34 cellular contexts compared by ENCODE assay signal in genomic region chr3:146679191-146679590, GRCh38.
DNase-seq lines count a peak whose midpoint lies in the region; ATAC-seq and FAIRE-seq lines count a peak whose summit lies in the region.
"Had no signal": no experiment of that assay in that cellular context is flagged by ENCODE, and none has a peak within 500 bp of the region (broad histone marks: within the 10 kb centered on the region; RNA-seq: fewer than 3 reads in every experiment).

No MANE protein-coding gene starts in this region.

- H3K27ac ChIP-seq in right cardiac atrium (ENCODE audit: low read length): no peak overlapping the region
- H3K27ac ChIP-seq: 22Rv1; A549; BLaER1; BLaER1 treated with 17β-estradiol and CSF1 and Interleukin-3, amounts not matched to agents 10 nM and 100 nM; C4-2B had no signal

- no peaks in the 10 kb centered on the region for H3K4me1 ChIP-seq in right cardiac atrium (ENCODE audit: control insufficient read depth, insufficient read depth, low read length)
- H3K4me1 ChIP-seq: A549; BE2C; BLaER1; BLaER1 treated with 17β-estradiol and CSF1 and Interleukin-3, amounts not matched to agents 10 nM and 100 nM; Caco-2 had no signal

- in situ Hi-C loops in SK-MEL-5 (cut with HindIII; ENCODE audit: low pct_unique_long_range_greater_than_20kb, low sequenced_read_pairs): no loop called here

- H3K9me3 ChIP-seq in right cardiac atrium (ENCODE audit: control insufficient read depth, low read length): no peaks in the 10 kb centered on the region
- H3K9me3 ChIP-seq: A549; BE2C; BLaER1; BLaER1 treated with 17β-estradiol and CSF1 and Interleukin-3, amounts not matched to agents 10 nM and 100 nM; Caco-2 had no signal

- no peaks in the 10 kb centered on the region for H3K27me3 ChIP-seq in right cardiac atrium (ENCODE audit: control insufficient read depth, insufficient read depth)
- H3K27me3 ChIP-seq: BE2C; BLaER1; BLaER1 treated with 17β-estradiol and CSF1 and Interleukin-3, amounts not matched to agents 10 nM and 100 nM had no signal

- H3K4me3 ChIP-seq in right cardiac atrium (ENCODE audit: low read length): no peak overlapping the region
- H3K4me3 ChIP-seq: A549; BLaER1; BLaER1 treated with 17β-estradiol and CSF1 and Interleukin-3, amounts not matched to agents 10 nM and 100 nM had no signal

- 69% methylated on average over 3 of the region's 3 CpGs for WGBS in right cardiac atrium

- DNase-seq in COLO829 (ENCODE audit: low spot score): peak; percentile 25
- DNase-seq in RCC 7860 (ENCODE audit: low spot score): peak; percentile 0
- DNase-seq in SK-MEL-5 (ENCODE audit: low read depth, low spot score): peak; percentile 94
- peak; percentile 28 for DNase-seq in foreskin melanocyte
- no peak for DNase-seq in right cardiac atrium
- no peak for DNase-seq in medulla oblongata (ENCODE audit: extremely low spot score)
- no peak for DNase-seq in NCI-H2029 treated with DMSO at 0.1 percent for 48 hours (lab: John Stamatoyannopoulos, UW)
- DNase-seq: 8988T; ACHN; AML-193; BE2C; C1 segment of cervical spinal cord; Caco-2; Calu3; CD4-positive, alpha-beta memory T cell; CD4-positive, alpha-beta T cell; CD4-positive, CD25-positive, alpha-beta regulatory T cell; CD8-positive, alpha-beta memory T cell; CD8-positive, alpha-beta T cell; COR-L47; DMS 273 treated with DMSO at 0.1 percent for 48 hours; DMS153; DMS53; DMS79; DMS79 treated with DMSO at 0.1 percent for 48 hours; DND-41; EL had no signal

- ATAC-seq in right cardiac atrium (no peak), HG03521 (IDR thresholded peaks at IDR 0.05; ENCODE audit: unreplicated experiment) (no peak)
- ATAC-seq: A549; CD8-positive, alpha-beta T cell had no signal

- no peak for FAIRE-seq in RCC 7860 (lab: Jason Lieb, UNC)
- FAIRE-seq: A204.1, A549 had no signal

- intact Hi-C loops in right cardiac atrium (cut with DNase I): no loop called here

Comparison
In these comparisons a context has a peak if more than half of its experiments do, and no peak if none do; other contexts are left out.
1. DNase-seq: peak in COLO829 (single experiment), RCC 7860 (single experiment), SK-MEL-5 (single experiment) and foreskin melanocyte (single experiment); none in right cardiac atrium (0 of 3), medulla oblongata (single experiment) and NCI-H2029 treated with DMSO at 0.1 percent for 48 hours (single experiment).